24 cellular contexts compared by ENCODE assay signal in genomic region chr15:27832263-27832647, GRCh38.
A peak's percentile ranks its signal among the peaks of the same experiment; 100 is the strongest.
DNase-seq lines count a peak whose midpoint lies in the region; ATAC-seq, FAIRE-seq and TF ChIP-seq lines count a peak whose summit lies in the region.
"Had no signal": no experiment of that assay in that cellular context is flagged by ENCODE, and none has a peak within 500 bp of the region (broad histone marks: within the 10 kb centered on the region; RNA-seq: fewer than 3 reads in every experiment).

No MANE protein-coding gene starts in this region.

- no peak overlapping the region for H2BK5ac ChIP-seq in H1 (ENCODE audit: low read depth, low read length)

- H3K79me2 ChIP-seq in H1 (ENCODE audit: control insufficient read depth in 1 of 2, insufficient read depth in 2 of 2, low read length in 2 of 2): no peaks in the 10 kb centered on the region

- H3K27ac Mint-ChIP-seq in nephron progenitor cell (peak overlapping the region; percentile 79), osteocyte (ENCODE audit: unreplicated experiment) (no peak overlapping the region)
- H3K27ac Mint-ChIP-seq: B cell; CD4-positive, alpha-beta T cell; CD8-positive, alpha-beta T cell had no signal

- H3K4me3 Mint-ChIP-seq in nephron progenitor cell: no peak overlapping the region
- H3K4me3 Mint-ChIP-seq in osteocyte (ENCODE audit: unreplicated experiment): no peak overlapping the region
- H3K4me3 Mint-ChIP-seq: B cell; CD4-positive, alpha-beta T cell; CD8-positive, alpha-beta T cell had no signal

- no peak overlapping the region for H3K14ac ChIP-seq in H1 (ENCODE audit: insufficient read length)

- H3K23ac ChIP-seq in H1 (ENCODE audit: insufficient read length): no peak overlapping the region

- no peak overlapping the region for H2BK20ac ChIP-seq in H1 (ENCODE audit: low read length)

- TF ChIP-seq EP300 in H1 (IDR thresholded peaks at IDR 0.05; ENCODE audit: borderline replicate concordance in 1 of 2, low read depth in 2 of 2, low read length in 2 of 2): no peak

- H2AFZ ChIP-seq in H1 (ENCODE audit: low read length): no peak overlapping the region

- no peak overlapping the region for H3K27ac ChIP-seq in H1 (ENCODE audit: low read depth, low read length)
- H3K27ac ChIP-seq: 22Rv1; A549; BLaER1 treated with 17β-estradiol and CSF1 and Interleukin-3, amounts not matched to agents 10 nM and 100 nM; C4-2B had no signal

- TF ChIP-seq CTCF in H1 (IDR thresholded peaks at IDR 0.05; ENCODE audit: control extremely low read depth in 1 of 3, insufficient read depth in 1 of 3, low read depth in 1 of 3, low read length in 3 of 3): no peak
- TF ChIP-seq CTCF in nephron progenitor cell (IDR thresholded peaks at IDR 0.05): no peak
- TF ChIP-seq CTCF in osteocyte (IDR thresholded peaks at IDR 0.05): no peak
- no peak for TF ChIP-seq CTCF in omental fat pad (IDR thresholded peaks at IDR 0.05)

- CTCF ChIA-PET in H1 (lab: Charles Lee; ENCODE audit: partially characterized antibody): interaction anchor here (0.5 kb wide), 1 partner anchor 1217 kb away, joined by 3 read pairs; no protein-coding TSS in a partner anchor

- H3K9me3 Mint-ChIP-seq in nephron progenitor cell (no peaks in the 10 kb centered on the region), osteocyte (ENCODE audit: unreplicated experiment) (no peaks in the 10 kb centered on the region)
- H3K9me3 Mint-ChIP-seq: CD4-positive, alpha-beta T cell; CD8-positive, alpha-beta T cell had no signal

- H3K36me3 ChIP-seq in H1 (ENCODE audit: control insufficient read depth in 2 of 4, insufficient read depth in 4 of 4, low read length in 3 of 4): no peaks in the 10 kb centered on the region
- H3K36me3 ChIP-seq: BLaER1 treated with 17β-estradiol and CSF1 and Interleukin-3, amounts not matched to agents 10 nM and 100 nM had no signal

- H3K18ac ChIP-seq in H1 (ENCODE audit: extremely low read depth, low read length): no peak overlapping the region; the same call in 1 of the 2 replicates

- no peak for FAIRE-seq in H1 (lab: Jason Lieb, UNC)
- FAIRE-seq: A549, D721Med, G401.6, GM12891, GM19239 had no signal

- H2BK15ac ChIP-seq in H1 (ENCODE audit: low read length): no peak overlapping the region

- no peaks in the 10 kb centered on the region for H3K36me3 Mint-ChIP-seq in nephron progenitor cell (ENCODE audit: low read depth)
- H3K36me3 Mint-ChIP-seq in osteocyte (ENCODE audit: unreplicated experiment): no peaks in the 10 kb centered on the region
- H3K36me3 Mint-ChIP-seq: CD8-positive, alpha-beta T cell had no signal

- no peak for ATAC-seq in omental fat pad (ENCODE audit: low FRiP score)
- ATAC-seq in GM21447 (IDR thresholded peaks at IDR 0.05; ENCODE audit: unreplicated experiment): no peak
- no peak for ATAC-seq in HG02938 (IDR thresholded peaks at IDR 0.05; ENCODE audit: unreplicated experiment)
- ATAC-seq: CD8-positive, alpha-beta T cell had no signal

- H4K5ac ChIP-seq in H1 (ENCODE audit: insufficient read length, low read depth, low read length): no peak overlapping the region

- H3K4me1 Mint-ChIP-seq in nephron progenitor cell: peaks cover 26% of the 10 kb centered on the region
- peaks cover 5% of the 10 kb centered on the region for H3K4me1 Mint-ChIP-seq in osteocyte (ENCODE audit: unreplicated experiment)
- H3K4me1 Mint-ChIP-seq: B cell had no signal

- H3K9me3 ChIP-seq in H1 (ENCODE audit: insufficient read depth in 2 of 2, low read depth in 1 of 2, low read length in 1 of 2): no peaks in the 10 kb centered on the region
- H3K9me3 ChIP-seq: A549; BLaER1 treated with 17β-estradiol and CSF1 and Interleukin-3, amounts not matched to agents 10 nM and 100 nM; Caco-2 had no signal

- H4K20me1 ChIP-seq in H1 (replicated peaks in 1 of 2; ENCODE audit: control insufficient read depth in 1 of 2, insufficient read depth in 2 of 2, low read length in 2 of 2): no peaks in the 10 kb centered on the region
- H4K20me1 ChIP-seq: BLaER1 treated with 17β-estradiol and CSF1 and Interleukin-3, amounts not matched to agents 10 nM and 100 nM had no signal

- H3K4me3 ChIP-seq in H1 (ENCODE audit: extremely low read depth in 1 of 4, insufficient read depth in 2 of 4, low read depth in 3 of 4, low read length in 4 of 4): no peak overlapping the region
- H3K4me3 ChIP-seq: A549; BLaER1 treated with 17β-estradiol and CSF1 and Interleukin-3, amounts not matched to agents 10 nM and 100 nM had no signal

- no peak overlapping the region for H3K9ac ChIP-seq in H1 (replicated peaks in 1 of 4; ENCODE audit: extremely low read depth in 1 of 4, low read depth in 3 of 4, low read length in 3 of 4)
- H3K9ac ChIP-seq: BLaER1 treated with 17β-estradiol and CSF1 and Interleukin-3, amounts not matched to agents 10 nM and 100 nM had no signal

- peak; percentile 41 for DNase-seq in activated effector memory CD4-positive, alpha-beta T cell treated with anti-CD3 and anti-CD28 coated beads, Interleukin-2, amount 50 U/mL, for 16 hours
- DNase-seq in activated effector memory CD4-positive, alpha-beta T cell treated with Interleukin-2 at 50 U/mL for 16 hours: no peak
- DNase-seq in H1 (ENCODE audit: low read depth in 1 of 2, low spot score in 2 of 2): no peak
- DNase-seq in nephron progenitor cell: no peak
- peak; percentile 78 for DNase-seq in osteocyte (ENCODE audit: extremely low spot score, unreplicated experiment)
- DNase-seq in omental fat pad (ENCODE audit: low spot score): no peak
- DNase-seq: AML-193; Caco-2; Calu3; CD4-positive, alpha-beta T cell; CD8-positive, alpha-beta T cell; DMS79 treated with DMSO at 0.1 percent for 48 hours; GF-D8 had no signal

- H3K23me2 ChIP-seq in H1 (ENCODE audit: low read depth, low read length): no peaks in the 10 kb centered on the region

- no peak overlapping the region for H3K4me2 ChIP-seq in H1 (ENCODE audit: insufficient read depth in 1 of 2, low read depth in 2 of 2, low read length in 2 of 2)
- H3K4me2 ChIP-seq: A549; BLaER1 treated with 17β-estradiol and CSF1 and Interleukin-3, amounts not matched to agents 10 nM and 100 nM had no signal

- H2AK5ac ChIP-seq in H1 (ENCODE audit: low read depth, low read length): no peak overlapping the region

- H3K27me3 Mint-ChIP-seq in nephron progenitor cell (ENCODE audit: low read depth, poor library complexity) (peaks cover 3% of the 10 kb centered on the region), osteocyte (ENCODE audit: unreplicated experiment) (no peaks in the 10 kb centered on the region)
- H3K27me3 Mint-ChIP-seq: B cell had no signal

- H3K56ac ChIP-seq in H1 (replicated peaks; ENCODE audit: insufficient read length, low read depth, low read length): no peak overlapping the region

- no peak for TF ChIP-seq RAD21 in H1 (IDR thresholded peaks at IDR 0.05 in 1 of 2, conservative IDR thresholded peaks at IDR 0.05 in 1 of 2; ENCODE audit: low read depth in 2 of 2, low read length in 2 of 2)

- POLR2A ChIA-PET in H1 (lab: Charles Lee; ENCODE audit: partially characterized antibody): interaction anchor here (0.8 kb wide), 1 partner anchor 13 kb away, joined by 3 read pairs; no protein-coding TSS in a partner anchor

- no peak overlapping the region for H2BK120ac ChIP-seq in H1 (replicated peaks; ENCODE audit: low read depth, low read length)

- no peak overlapping the region for H3K4ac ChIP-seq in H1 (replicated peaks; ENCODE audit: insufficient read length, low read depth, low read length)

- no peak overlapping the region for H4K91ac ChIP-seq in H1 (replicated peaks; ENCODE audit: insufficient read length, low read length)

- WGBS in H1 (ENCODE audit: extremely low coverage in 1 of 2, insufficient coverage in 1 of 2, insufficient read length in 1 of 2, insufficient replicate concordance in 2 of 2, low coverage in 1 of 2, low lambda C conversion rate in 2 of 2, missing lambda C conversion rate in 1 of 2), 2 experiments: 95% methylated on average over 8 of the region's 8 CpGs; no CpG with 5 or more reads in 1 of the 2 experiments

- H3K79me1 ChIP-seq in H1 (ENCODE audit: low read depth, low read length): no peaks in the 10 kb centered on the region

- H3K27me3 ChIP-seq in H1 (replicated peaks in 1 of 4; ENCODE audit: control insufficient read depth in 3 of 4, extremely low read depth in 1 of 4, insufficient read depth in 3 of 4, low read length in 3 of 4): no peaks in the 10 kb centered on the region; a peak in 1 of 7 replicates
- H3K27me3 ChIP-seq: BLaER1 treated with 17β-estradiol and CSF1 and Interleukin-3, amounts not matched to agents 10 nM and 100 nM had no signal

- H3K4me1 ChIP-seq in H1 (replicated peaks in 1 of 4; ENCODE audit: control insufficient read depth in 3 of 4, insufficient read depth in 4 of 4, low read length in 3 of 4): no peaks in the 10 kb centered on the region; a peak in 1 of 7 replicates
- H3K4me1 ChIP-seq: A549, Caco-2 had no signal

- H4K8ac ChIP-seq in H1 (ENCODE audit: extremely low read depth, insufficient read depth, low read length): 0 out of 2 replicates have a peak overlapping the region, but pooled peaks have one; percentile 35

- H2BK12ac ChIP-seq in H1 (ENCODE audit: low read depth, low read length): no peak overlapping the region

- no peak for TF ChIP-seq POLR2A in H1 (IDR thresholded peaks at IDR 0.05; ENCODE audit: control extremely low read depth in 1 of 2, low read depth in 2 of 2, low read length in 2 of 2)

TF ChIP-seq in H1, 55 proteins besides CTCF, POLR2A, EP300 and RAD21 (continues in another document):
- TF ChIP-seq RFX5 (IDR thresholded peaks at IDR 0.05; ENCODE audit: borderline replicate concordance, low read depth, low read length) (no peak), NRF1 (IDR thresholded peaks at IDR 0.05; ENCODE audit: low read depth, low read length) (no peak), CEBPB (IDR thresholded peaks at IDR 0.05; ENCODE audit: low read depth, low read length) (no peak), TAF1 (IDR thresholded peaks at IDR 0.05; ENCODE audit: low read depth, low read length) (no peak), SUZ12 (IDR thresholded peaks at IDR 0.05; ENCODE audit: low read length) (no peak), KDM5A (IDR thresholded peaks at IDR 0.05; ENCODE audit: low read length) (no peak), HDAC6 (IDR thresholded peaks at IDR 0.05; ENCODE audit: low read depth, low read length) (no peak)

Comparison
In these comparisons a context has a peak if more than half of its experiments do, and no peak if none do; other contexts are left out.
1. DNase-seq: peak in activated effector memory CD4-positive, alpha-beta T cell treated with anti-CD3 and anti-CD28 coated beads, Interleukin-2, amount 50 U/mL, for 16 hours (single experiment) and osteocyte (single experiment); none in activated effector memory CD4-positive, alpha-beta T cell treated with Interleukin-2 at 50 U/mL for 16 hours (single experiment), H1 (0 of 2), nephron progenitor cell (single experiment) and omental fat pad (single experiment).